In the genomic region with DNA sequence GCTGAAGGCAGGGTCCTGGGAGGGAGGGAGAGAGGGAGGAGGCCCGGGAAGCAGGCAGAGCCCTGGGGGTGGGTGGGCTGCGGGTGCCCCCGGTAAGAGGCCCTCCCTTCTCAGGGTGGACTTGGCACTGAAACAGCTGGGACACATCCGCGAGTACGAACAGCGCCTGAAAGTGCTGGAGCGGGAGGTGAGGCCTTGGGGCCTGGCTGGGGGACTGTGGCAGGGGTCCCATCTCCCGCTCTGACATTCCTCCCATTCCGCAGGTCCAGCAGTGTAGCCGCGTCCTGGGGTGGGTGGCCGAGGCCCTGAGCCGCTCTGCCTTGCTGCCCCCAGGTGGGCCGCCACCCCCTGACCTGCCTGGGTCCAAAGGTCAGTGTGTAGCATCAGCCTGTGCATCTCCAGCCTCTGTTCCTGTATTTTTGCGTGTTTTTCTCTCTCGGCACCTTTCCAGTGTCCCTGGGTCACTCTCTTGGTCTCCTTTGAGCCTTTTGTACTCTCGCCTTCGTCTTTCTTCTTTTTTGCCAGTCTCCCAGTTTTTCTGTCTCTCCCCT, we compare ENCODE assay signal across 13 cellular contexts. TPM values are rescaled to one million over a fixed set of nuclear protein-coding genes. Genes with fewer than 3 reads are reported as not detected.
DNase-seq lines count a peak whose midpoint lies in the region; ATAC-seq, FAIRE-seq and TF ChIP-seq lines count a peak whose summit lies in the region.
"Had no signal": no experiment of that assay in that cellular context is flagged by ENCODE, and none has a peak within 500 bp of the region (broad histone marks: within the 10 kb centered on the region; RNA-seq: fewer than 3 reads in every experiment).

No MANE protein-coding gene starts in this region.

- TF ChIP-seq POLR2A in Peyer's patch (IDR thresholded peaks at IDR 0.05) = no peak

- no peak for DNase-seq in A673 (ENCODE audit: low spot score)
- no peak for DNase-seq in Peyer's patch
- no peak for DNase-seq in iPS DF 6.9 (ENCODE audit: low read depth, low spot score)
- peak in 1 of 6 donors; percentile 71 for DNase-seq in pancreas
- no peak for DNase-seq in activated CD8-positive, alpha-beta memory T cell treated with anti-CD3 and anti-CD28 coated beads, Interleukin-2, amount 50 U/mL, for 4 hours
- no peak for DNase-seq in DMS79 (lab: John Stamatoyannopoulos, UW)
- DNase-seq in GF-D8 (lab: John Stamatoyannopoulos, UW) = no peak
- no peak for DNase-seq in T-helper 2 cell
- DNase-seq: NCI-H1105, SHP77 had no signal

- TF ChIP-seq CTCF in A673 (conservative IDR thresholded peaks at IDR 0.05; ENCODE audit: low read depth, low read length) (no peak), Peyer's patch (IDR thresholded peaks at IDR 0.05) (no peak), pancreas (IDR thresholded peaks at IDR 0.05) (no peak)

- H3K36me3 ChIP-seq in A673 (ENCODE audit: insufficient read depth, low read length, poor library complexity, severe bottlenecking) (peaks cover 38% of the 10 kb centered on the region), Peyer's patch (peaks cover 0 to 40% (median 0%) of the 10 kb centered on the region in 3 donors), iPS DF 6.9 (ENCODE audit: control insufficient read depth, insufficient read depth, low read length) (no peaks in the 10 kb centered on the region), pancreas (no peaks in the 10 kb centered on the region)
- H3K36me3 ChIP-seq: prostate gland had no signal

- BruUV-seq in A673 (replicated peaks; lab: Mats Ljungman, UMichigan) = TSS peak; percentile 74

- intact Hi-C loops in A673 (cut with micrococcal nuclease; ENCODE audit: unreplicated experiment) = loop anchor here (5.0 kb wide), 2 partner anchors 99 to 219 kb away; a partner anchor contains a TSS
- intact Hi-C loops in pancreas (cut with DNase I) = no loop called here

- ATAC-seq in pancreas = peak; percentile 7 to 10 (median 8)

- WGBS in iPS DF 6.9 (ENCODE audit: insufficient coverage, insufficient read length) = no CpG with 5 or more reads among the region's 19 CpGs
- 59 to 66% methylated on average over 19 of the region's 19 CpGs for WGBS in pancreas, 2 donors

- POLR2A ChIA-PET in A673 (lab: Charles Lee; ENCODE audit: low non-redundant PET) = interaction anchor here (0.7 kb wide), 1 partner anchor 34 kb away, joined by 6 read pairs; no protein-coding TSS in a partner anchor

- no peaks in the 10 kb centered on the region for H3K9me3 ChIP-seq in A673 (ENCODE audit: low read depth, low read length, poor library complexity, severe bottlenecking)
- H3K9me3 ChIP-seq in Peyer's patch = no peaks in the 10 kb centered on the region
- no peaks in the 10 kb centered on the region for H3K9me3 ChIP-seq in iPS DF 6.9 (ENCODE audit: control insufficient read depth, insufficient read depth, low read length)
- H3K9me3 ChIP-seq in pancreas = no peaks in the 10 kb centered on the region
- H3K9me3 ChIP-seq: prostate gland had no signal

- H3K4me1 ChIP-seq in A673 (ENCODE audit: insufficient read depth, low read length, poor library complexity, severe bottlenecking) (peaks cover 34% of the 10 kb centered on the region), Peyer's patch (peaks cover 0 to 7% (median 2%) of the 10 kb centered on the region in 4 donors), iPS DF 6.9 (ENCODE audit: control insufficient read depth, insufficient read depth, low read length) (0 out of 2 replicates have a peak, but pooled peaks cover 1% of the 10 kb centered on the region), pancreas (peaks cover 0 to 3% (median 0%) of the 10 kb centered on the region in 3 donors)
- H3K4me1 ChIP-seq: prostate gland had no signal

- H3K4me3 ChIP-seq in A673 (ENCODE audit: low read depth, low read length, poor library complexity, severe bottlenecking) (peak overlapping the region; percentile 67), Peyer's patch (peak overlapping the region in 3 of 4 donors; percentile 11 to 18 (median 15)), iPS DF 6.9 (ENCODE audit: low read length) (peak overlapping the region; percentile 27; the same call in 1 of the 2 replicates), pancreas (peak overlapping the region in 3 of 4 donors; percentile 6 to 37 (median 36))

- FAIRE-seq in pancreas (lab: Jason Lieb, UNC) = no peak
- FAIRE-seq: frontal cortex, keratinocyte had no signal

- CTCF ChIA-PET in A673 (lab: Charles Lee) = interaction anchor here (0.5 to 1.5 kb wide), 6 partner anchors 12 to 211 kb away, joined by 3 to 10 read pairs (median 4); no protein-coding TSS in a partner anchor

- no peaks in the 10 kb centered on the region for H3K27me3 ChIP-seq in A673 (replicated peaks; ENCODE audit: insufficient read depth, low read depth, low read length, poor library complexity)
- no peaks in the 10 kb centered on the region for H3K27me3 ChIP-seq in Peyer's patch
- no peaks in the 10 kb centered on the region for H3K27me3 ChIP-seq in iPS DF 6.9 (ENCODE audit: control insufficient read depth, insufficient read depth, low read length)
- no peaks in the 10 kb centered on the region for H3K27me3 ChIP-seq in pancreas

- H3K27ac ChIP-seq in A673 (ENCODE audit: low read depth, low read length, poor library complexity, severe bottlenecking) (peak overlapping the region; percentile 99), Peyer's patch (peak overlapping the region in 1 of 4 donors; percentile 31), iPS DF 6.9 (ENCODE audit: low read length) (no peak overlapping the region), pancreas (peak overlapping the region in 2 of 4 donors; percentile 39 to 57)
- H3K27ac ChIP-seq: prostate gland had no signal

RNA-seq across cellular contexts. Expression of a gene that starts 53.4 kb away (rescaled TPM):
- total RNA-seq in A673 (2021) (107 and 116 TPM in 2 replicates), Peyer's patch (100 to 1,000 TPM; 228 to 419 (median 258) TPM), pancreas (10 to 100 TPM; 11.8 to 29.7 (median 15.2) TPM)
- polyA plus RNA-seq in pancreas = 10 to 100 TPM; 19.2 to 47.1 TPM

RNA-seq across cellular contexts. Expression of a gene that starts 55.8 kb away (rescaled TPM):
- not detected in 2 replicates for total RNA-seq in A673 (2021)
- under 1 TPM in 3 of 4 donors, not detected in 1; 0.35 to 0.76 (median 0.67) TPM for total RNA-seq in Peyer's patch
- total RNA-seq in pancreas = under 1 TPM in 5 of 6 donors, not detected in 1; 0.09 to 0.79 (median 0.25) TPM
- under 1 TPM; 0.53 to 0.61 TPM for polyA plus RNA-seq in pancreas

Comparison
In these comparisons a context has a peak if more than half of its experiments do, and no peak if none do; other contexts are left out.
1. H3K4me3 ChIP-seq: peak in every context shown above with its lines; median percentile 67 in A673; 36 in pancreas; 27 in iPS DF 6.9; 15 in Peyer's patch.